Comparison of ENCODE assay signal across 11 cellular contexts in genomic region chr17:54903375-54903774, GRCh38. TPM values are rescaled to one million over a fixed set of nuclear protein-coding genes. Genes with fewer than 3 reads are reported as not detected.
DNase-seq lines count a peak whose midpoint lies in the region; ATAC-seq and TF ChIP-seq lines count a peak whose summit lies in the region.
"Had no signal": no experiment of that assay in that cellular context is flagged by ENCODE, and none has a peak within 500 bp of the region (broad histone marks: within the 10 kb centered on the region; RNA-seq: fewer than 3 reads in every experiment).

No MANE protein-coding gene starts in this region.

- H3K27ac Mint-ChIP-seq in T-cell = no peak overlapping the region

- peaks cover 0 to 17% (median 11%) of the 10 kb centered on the region in 3 donors for H3K4me1 Mint-ChIP-seq in T-cell

- no peak overlapping the region for H2AK5ac ChIP-seq in mesenchymal stem cell (ENCODE audit: low read length, severe bottlenecking)

- H3K9ac ChIP-seq in mesenchymal stem cell (ENCODE audit: low read length) = no peak overlapping the region

- H2BK120ac ChIP-seq in mesenchymal stem cell (ENCODE audit: low read depth, low read length) = no peak overlapping the region

- H3K18ac ChIP-seq in mesenchymal stem cell (ENCODE audit: low read depth in 1 of 2, low read length in 2 of 2) = no peak overlapping the region

- WGBS in mesenchymal stem cell = 100% methylated on average over 1 of the region's 1 CpG

- H3K4me2 ChIP-seq in mesenchymal stem cell (ENCODE audit: low read length, poor library complexity, severe bottlenecking) = peak overlapping the region; percentile 61

- peak; percentile 79 for ATAC-seq in Right ventricle myocardium inferior
- peak; percentile 56 for ATAC-seq in upper lobe of right lung
- no peak for ATAC-seq in T-cell (replicated peaks in 1 of 4)
- no peak for ATAC-seq in HG03280 (IDR thresholded peaks at IDR 0.05; ENCODE audit: unreplicated experiment)

- H3K27me3 Mint-ChIP-seq in T-cell = peaks cover 16 to 30% of the 10 kb centered on the region in 2 donors

- H3K27ac ChIP-seq in right atrium auricular region = no peak overlapping the region
- peak overlapping the region; percentile 65 for H3K27ac ChIP-seq in mesenchymal stem cell (ENCODE audit: low read length, poor library complexity, severe bottlenecking)
- no peak overlapping the region for H3K27ac ChIP-seq in upper lobe of right lung
- H3K27ac ChIP-seq: dorsolateral prefrontal cortex had no signal

- peaks cover 22% of the 10 kb centered on the region for H3K79me1 ChIP-seq in mesenchymal stem cell (replicated peaks; ENCODE audit: low read length, poor library complexity, severe bottlenecking)

- no peak overlapping the region for H3K4ac ChIP-seq in mesenchymal stem cell (ENCODE audit: low read depth in 1 of 2, low read length in 2 of 2)

- no peak overlapping the region for H3K4me3 Mint-ChIP-seq in T-cell

- no peak overlapping the region for H4K91ac ChIP-seq in mesenchymal stem cell (ENCODE audit: low read length)

- DNase-seq in Right ventricle myocardium inferior (ENCODE audit: missing footprints) (peak; percentile 76), right atrium auricular region (ENCODE audit: low spot score) (no peak), fibroblast of mammary gland (ENCODE audit: low read depth) (peak; percentile 15), mesenchymal stem cell (no peak), upper lobe of right lung (peak; percentile 81), SIG-M5 (lab: John Stamatoyannopoulos, UW) (no peak), T-cell (no peak)
- DNase-seq: DMS79 treated with DMSO at 0.1 percent for 48 hours, dorsolateral prefrontal cortex, RPMI8226 had no signal

- H2BK12ac ChIP-seq in mesenchymal stem cell (ENCODE audit: low read length in 2 of 2) = no peak overlapping the region

- peaks cover 0 to 11% of the 10 kb centered on the region in 2 donors for H3K4me1 ChIP-seq in right atrium auricular region
- H3K4me1 ChIP-seq in mesenchymal stem cell (ENCODE audit: control insufficient read depth, insufficient read depth, low read depth, low read length) = peaks cover 14% of the 10 kb centered on the region
- no peaks in the 10 kb centered on the region for H3K4me1 ChIP-seq in upper lobe of right lung

- no peak overlapping the region for H3K23ac ChIP-seq in mesenchymal stem cell (ENCODE audit: low read length in 2 of 2)

- H4K8ac ChIP-seq in mesenchymal stem cell (ENCODE audit: low read length) = no peak overlapping the region

- H3K4me3 ChIP-seq in right atrium auricular region (no peak overlapping the region), fibroblast of mammary gland (ENCODE audit: control insufficient read depth, low read depth, low read length) (no peak overlapping the region), mesenchymal stem cell (ENCODE audit: insufficient read depth in 1 of 2, low read depth in 1 of 2, low read length in 2 of 2) (no peak overlapping the region), upper lobe of right lung (no peak overlapping the region)
- H3K4me3 ChIP-seq: dorsolateral prefrontal cortex had no signal

- intact Hi-C loops in Right ventricle myocardium inferior (cut with DNase I) = no loop called here
- intact Hi-C loops in upper lobe of right lung (cut with DNase I) = no loop called here

- no peak overlapping the region for H2BK5ac ChIP-seq in mesenchymal stem cell (ENCODE audit: low read depth, low read length, poor library complexity, severe bottlenecking)

- H2AFZ ChIP-seq in mesenchymal stem cell (ENCODE audit: low read depth, low read length) = no peak overlapping the region

- no peak overlapping the region for H2BK15ac ChIP-seq in mesenchymal stem cell (ENCODE audit: low read depth, poor library complexity, severe bottlenecking)

- H3K9me3 Mint-ChIP-seq in T-cell = no peaks in the 10 kb centered on the region

- H3K27me3 ChIP-seq in right atrium auricular region = no peaks in the 10 kb centered on the region
- H3K27me3 ChIP-seq in mesenchymal stem cell (ENCODE audit: control insufficient read depth in 1 of 2, insufficient read depth in 1 of 2, low read length in 2 of 2) = peaks cover 0 to 22% of the 10 kb centered on the region in 2 experiments
- H3K27me3 ChIP-seq in upper lobe of right lung = peaks cover 5% of the 10 kb centered on the region

- CTCF ChIA-PET in T-cell (lab: Charles Lee) = interaction anchor here in 1 of 2 donors (0.8 kb wide), 1 partner anchor 9 kb away, joined by 4 read pairs; no protein-coding TSS in a partner anchor

- H3K14ac ChIP-seq in mesenchymal stem cell (ENCODE audit: low read length in 2 of 2) = no peak overlapping the region

- POLR2A ChIA-PET in T-cell (lab: Charles Lee) = no interaction called here

- no peaks in the 10 kb centered on the region for H3K9me3 ChIP-seq in right atrium auricular region
- no peaks in the 10 kb centered on the region for H3K9me3 ChIP-seq in mesenchymal stem cell (ENCODE audit: control insufficient read depth, low read length)
- no peaks in the 10 kb centered on the region for H3K9me3 ChIP-seq in upper lobe of right lung

- TF ChIP-seq CTCF in right atrium auricular region (IDR thresholded peaks at IDR 0.05) = no peak
- TF ChIP-seq CTCF in fibroblast of mammary gland (conservative IDR thresholded peaks at IDR 0.05; ENCODE audit: control insufficient read depth, insufficient read depth, low read depth, low read length) = no peak
- no peak for TF ChIP-seq CTCF in upper lobe of right lung (IDR thresholded peaks at IDR 0.05)

- H3K36me3 ChIP-seq in right atrium auricular region = no peaks in the 10 kb centered on the region
- H3K36me3 ChIP-seq in mesenchymal stem cell (ENCODE audit: control insufficient read depth in 1 of 2, insufficient read depth in 2 of 2, low read depth in 1 of 2, low read length in 2 of 2) = peaks cover 0 to 13% of the 10 kb centered on the region in 2 experiments
- no peaks in the 10 kb centered on the region for H3K36me3 ChIP-seq in upper lobe of right lung

- H3K36me3 Mint-ChIP-seq in T-cell = no peaks in the 10 kb centered on the region

RNA-seq across cellular contexts. Expression of gene TOM1L1, which starts 2.7 kb away (rescaled TPM):
- 10.5 TPM for total RNA-seq in Right ventricle myocardium inferior
- 10 to 100 TPM; 16.0 to 18.2 TPM for total RNA-seq in right atrium auricular region
- 20.6 TPM for polyA plus RNA-seq in mesenchymal stem cell (2013, experiment 1 of 2)
- polyA plus RNA-seq in mesenchymal stem cell (2013, experiment 2 of 2) = 19.9 TPM
- 33.6 TPM for total RNA-seq in upper lobe of right lung
- under 1 TPM in 4 of 5 donors, not detected in 1; 0.26 to 0.67 (median 0.49) TPM for total RNA-seq in T-cell

Comparison
In these comparisons a context has a peak if more than half of its experiments do, and no peak if none do; other contexts are left out.
1. DNase-seq: peak in Right ventricle myocardium inferior (single experiment), fibroblast of mammary gland (single experiment) and upper lobe of right lung (single experiment); none in right atrium auricular region (single experiment), mesenchymal stem cell (single experiment), SIG-M5 (single experiment) and T-cell (0 of 34).
2. ATAC-seq: peak in Right ventricle myocardium inferior (single experiment) and upper lobe of right lung (single experiment); none in T-cell (0 of 4) and HG03280 (single experiment).